ENCODE assay signal across 30 cellular contexts in the genomic region with DNA sequence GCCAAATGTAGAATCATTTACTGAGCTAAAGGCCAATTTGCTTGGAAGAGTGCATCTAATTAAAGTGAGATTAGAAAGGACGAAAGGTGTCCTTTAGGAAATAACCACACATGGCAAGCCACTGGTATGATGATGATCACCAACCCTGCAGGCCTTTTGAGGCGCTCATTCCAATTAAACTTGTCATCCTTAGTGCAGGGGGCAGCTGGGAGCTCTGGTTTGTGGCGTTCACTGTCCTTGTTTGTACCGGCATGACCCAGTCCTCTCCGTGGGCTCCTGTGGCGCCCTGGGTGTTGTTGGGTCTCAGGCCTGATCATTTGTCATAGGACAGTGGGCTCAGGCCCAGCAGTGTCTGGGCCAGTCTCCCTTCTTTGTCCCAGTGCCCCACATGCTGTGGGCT. TPM values are rescaled to one million over a fixed set of nuclear protein-coding genes. Genes with fewer than 3 reads are reported as not detected.
DNase-seq lines count a peak whose midpoint lies in the region; ATAC-seq and TF ChIP-seq lines count a peak whose summit lies in the region.
"Had no signal": no experiment of that assay in that cellular context is flagged by ENCODE, and none has a peak within 500 bp of the region (broad histone marks: within the 10 kb centered on the region; RNA-seq: fewer than 3 reads in every experiment).

No MANE protein-coding gene starts in this region.

- H3K4me3 ChIP-seq in left ventricle myocardium inferior = no peak overlapping the region
- no peak overlapping the region for H3K4me3 ChIP-seq in coronary artery
- H3K4me3 ChIP-seq in rectal smooth muscle tissue (ENCODE audit: low read length) = no peak overlapping the region
- H3K4me3 ChIP-seq in uterus = no peak overlapping the region
- H3K4me3 ChIP-seq: K562 had no signal

- ATAC-seq in left cardiac atrium = no peak
- ATAC-seq: activated CD4-positive, CD25-positive, alpha-beta regulatory T cell treated with anti-CD3 and anti-CD28 coated beads, Interleukin-2, amount 50 U/mL, for 24 hours; left colon; stimulated activated effector memory CD8-positive, alpha-beta T cell treated with anti-CD3 and anti-CD28 coated beads, Interleukin-12 subunit alpha, Interleukin-12 subunit beta, amount 100 ng/mL, for 72 hours; T-helper 17 cell had no signal

- H3K36me3 ChIP-seq in left ventricle myocardium inferior (peaks cover 8% of the 10 kb centered on the region), rectal smooth muscle tissue (ENCODE audit: control insufficient read depth, insufficient read depth, low read length) (peaks cover 8% of the 10 kb centered on the region), uterus (no peaks in the 10 kb centered on the region)

- intact Hi-C loops in left ventricle myocardium inferior (cut with micrococcal nuclease) (loop anchor here (5.0 kb wide), 1 partner anchor 398 kb away; no protein-coding TSS in a partner anchor), left cardiac atrium (cut with DNase I) (no loop called here), uterus (cut with DNase I; ENCODE audit: low total_unique reads) (no loop called here)

- H3K9ac ChIP-seq in rectal smooth muscle tissue (ENCODE audit: low read length) = no peak overlapping the region

- H3K27me3 ChIP-seq in left ventricle myocardium inferior (ENCODE audit: low read depth) (no peaks in the 10 kb centered on the region), rectal smooth muscle tissue (ENCODE audit: control insufficient read depth, insufficient read depth, low read length) (no peaks in the 10 kb centered on the region), uterus (no peaks in the 10 kb centered on the region)

- peaks cover 100% of the 10 kb centered on the region for H3K4me1 ChIP-seq in left ventricle myocardium inferior
- peaks cover 26% of the 10 kb centered on the region for H3K4me1 ChIP-seq in rectal smooth muscle tissue (ENCODE audit: control insufficient read depth, insufficient read depth, low read length)
- peaks cover 3 to 12% of the 10 kb centered on the region in 2 donors for H3K4me1 ChIP-seq in uterus

- TF ChIP-seq POLR2A in uterus (IDR thresholded peaks at IDR 0.05) = no peak

- TF ChIP-seq CTCF in left ventricle myocardium inferior (IDR thresholded peaks at IDR 0.05; ENCODE audit: borderline replicate concordance) = no peak
- no peak for TF ChIP-seq CTCF in coronary artery (IDR thresholded peaks at IDR 0.05)
- TF ChIP-seq CTCF in uterus (IDR thresholded peaks at IDR 0.05) = no peak

- no peak for DNase-seq in left ventricle myocardium inferior
- no peak for DNase-seq in left cardiac atrium
- DNase-seq in coronary artery (ENCODE audit: low spot score) = no peak
- DNase-seq in uterus = no peak
- no peak for DNase-seq in KG1 (lab: John Stamatoyannopoulos, UW)
- no peak for DNase-seq in effector CD8-positive, alpha-beta T cell (lab: John Stamatoyannopoulos, UW)
- DNase-seq in SIG-M5 treated with dmso at 0.1 percent for 504 hours (lab: John Stamatoyannopoulos, UW; ENCODE audit: unreplicated experiment) = no peak
- DNase-seq: activated CD4-positive, alpha-beta T cell treated with anti-CD3 and anti-CD28 coated beads, Interleukin-2, amount 50 U/mL, for 48 hours; activated T-cell treated with anti-CD3 and anti-CD28 coated beads, Interleukin-2, amount 50 U/mL, for 48 hours; CD4-positive, CD25-positive, alpha-beta regulatory T cell; central memory CD4-positive, alpha-beta T cell; dermis blood vessel endothelial cell; DND-41; foreskin melanocyte; hippocampal formation; immature natural killer cell; left colon; mesendoderm; MM.1S; NCI-H1105 treated with DMSO at 0.1 percent for 48 hours; NCI-H2029; NCI-H524 treated with DMSO at 0.1 percent for 48 hours; NK-92 treated with Interleukin-12 subunit alpha and Interleukin-12 subunit beta, amount 100 ng/mL, for 24 hours; stimulated activated CD4-positive, alpha-beta T cell treated with anti-CD3 and anti-CD28 coated beads, Interleukin-15, amount 100 ng/mL, for 24 hours; substantia nigra; T-helper 17 cell had no signal

- H3K9me3 ChIP-seq in left ventricle myocardium inferior (replicated peaks) (no peaks in the 10 kb centered on the region), uterus (no peaks in the 10 kb centered on the region)

- H3K27ac ChIP-seq in left ventricle myocardium inferior (replicated peaks) = peak overlapping the region; percentile 93
- H3K27ac ChIP-seq in coronary artery = peak overlapping the region; percentile 85 to 86
- H3K27ac ChIP-seq in rectal smooth muscle tissue (ENCODE audit: low read depth, low read length) = peak overlapping the region; percentile 28
- peak overlapping the region; percentile 77 to 79 for H3K27ac ChIP-seq in uterus

RNA-seq across cellular contexts. Expression of gene LIMD1, which starts 11.0 kb away (rescaled TPM):
- total RNA-seq in left ventricle myocardium inferior = 27.8 TPM
- 10 to 100 TPM; 20.5 to 22.8 TPM for total RNA-seq in left cardiac atrium
- 10 to 100 TPM in 2 of 4 donors, 1 to 10 TPM in 2; 7.9 to 34.6 (median 15.7) TPM for total RNA-seq in uterus

Comparison
In these comparisons a context has a peak if more than half of its experiments do, and no peak if none do; other contexts are left out.
1. H3K27ac ChIP-seq: peak in every context shown above with its lines; median percentile 93 in left ventricle myocardium inferior; 86 in coronary artery; 78 in uterus; 28 in rectal smooth muscle tissue.